In genomic region chr12:12723147-12723680, GRCh38 we compare ENCODE assay signal across 8 cellular contexts. TPM values are rescaled to one million over a fixed set of nuclear protein-coding genes. Genes with fewer than 3 reads are reported as not detected.
A peak's percentile ranks its signal among the peaks of the same experiment; 100 is the strongest.
DNase-seq lines count a peak whose midpoint lies in the region; ATAC-seq and TF ChIP-seq lines count a peak whose summit lies in the region.

No MANE protein-coding gene starts in this region.

- H3K9me3 ChIP-seq in adrenal gland (replicated peaks in 1 of 3) = no peaks in the 10 kb centered on the region
- H3K9me3 ChIP-seq in left lung = no peaks in the 10 kb centered on the region
- no peaks in the 10 kb centered on the region for H3K9me3 ChIP-seq in transverse colon

- TF ChIP-seq EP300 in transverse colon (IDR thresholded peaks at IDR 0.05; ENCODE audit: low read depth) = no peak

- no peak for DNase-seq in AG09309 (ENCODE audit: low read depth)
- DNase-seq in HFFc6 = no peak
- no peak for DNase-seq in adrenal gland
- no peak for DNase-seq in left lung
- no peak for DNase-seq in transverse colon
- DNase-seq in stimulated activated CD4-positive, alpha-beta T cell treated with anti-CD3 and anti-CD28 coated beads, Interleukin-15, amount 100 ng/mL, for 24 hours = no peak
- DNase-seq in NK-92 treated with Interleukin-12 subunit alpha and Interleukin-12 subunit beta, amount 100 ng/mL, for 24 hours (lab: John Stamatoyannopoulos, UW) = no peak

- ATAC-seq in left lung = no peak
- no peak for ATAC-seq in GM18519 (IDR thresholded peaks at IDR 0.05; ENCODE audit: low FRiP score, unreplicated experiment)

- peak overlapping the region; percentile 94 for H3K27ac Mint-ChIP-seq in HFFc6

- 13 to 15% (median 14%) methylated on average over 11 of the region's 11 CpGs for WGBS in adrenal gland, 4 donors
- WGBS in transverse colon (ENCODE audit: low coverage in 1 of 2), 2 donors = 3 to 7% methylated on average over 9 to 11 of the region's 11 CpGs

- H3K4me3 ChIP-seq in AG09309 (ENCODE audit: control insufficient read depth, low read depth, low read length) (peak overlapping the region; percentile 69), adrenal gland (peak overlapping the region in 2 of 4 donors; percentile 61 to 70), left lung (peak overlapping the region; percentile 71 to 90), transverse colon (peak overlapping the region; percentile 57 to 99 (median 83))

- peaks cover 44% of the 10 kb centered on the region for H3K4me1 Mint-ChIP-seq in HFFc6 (ENCODE audit: low read depth)

- H3K27me3 Mint-ChIP-seq in HFFc6 (ENCODE audit: insufficient read depth) = peaks cover 13% of the 10 kb centered on the region

- no peak for TF ChIP-seq POLR2A in adrenal gland (IDR thresholded peaks at IDR 0.05)
- TF ChIP-seq POLR2A in transverse colon (IDR thresholded peaks at IDR 0.05) = no peak

- H3K27ac ChIP-seq in adrenal gland (peak overlapping the region in 4 of 5 donors; percentile 84 to 100 (median 98)), left lung (peak overlapping the region; percentile 99 to 100), transverse colon (peak overlapping the region; percentile 99 to 100 (median 100))

- H3K9me3 Mint-ChIP-seq in HFFc6 = no peaks in the 10 kb centered on the region; the same call in 1 of the 2 replicates

- no peak for TF ChIP-seq CTCF in AG09309 (IDR thresholded peaks at IDR 0.05; ENCODE audit: control insufficient read depth, insufficient read depth, low read depth, low read length, missing control alignments)
- TF ChIP-seq CTCF in HFFc6 (IDR thresholded peaks at IDR 0.05) = no peak
- no peak for TF ChIP-seq CTCF in adrenal gland (IDR thresholded peaks at IDR 0.05)
- TF ChIP-seq CTCF in left lung (IDR thresholded peaks at IDR 0.05) = no peak
- no peak for TF ChIP-seq CTCF in transverse colon (IDR thresholded peaks at IDR 0.05)

- H3K36me3 Mint-ChIP-seq in HFFc6 (ENCODE audit: low read depth) = peaks cover 57% of the 10 kb centered on the region

- H3K4me1 ChIP-seq in adrenal gland (replicated peaks in 1 of 2) = peaks cover 19 to 55% of the 10 kb centered on the region in 2 donors
- peaks cover 15 to 60% of the 10 kb centered on the region in 2 donors for H3K4me1 ChIP-seq in left lung
- peaks cover 4 to 51% (median 42%) of the 10 kb centered on the region in 4 donors for H3K4me1 ChIP-seq in transverse colon

- H3K4me3 Mint-ChIP-seq in HFFc6 = peak overlapping the region; percentile 96

- H3K27me3 ChIP-seq in adrenal gland (no peaks in the 10 kb centered on the region), left lung (no peaks in the 10 kb centered on the region), transverse colon (no peaks in the 10 kb centered on the region)

- peaks cover 0 to 25% of the 10 kb centered on the region in 2 donors for H3K36me3 ChIP-seq in adrenal gland (replicated peaks in 1 of 2)
- H3K36me3 ChIP-seq in left lung = peaks cover 0 to 24% of the 10 kb centered on the region in 2 donors
- peaks cover 0 to 13% (median 4%) of the 10 kb centered on the region in 4 donors for H3K36me3 ChIP-seq in transverse colon

- intact Hi-C loops in adrenal gland (cut with DNase I) = no loop called here
- intact Hi-C loops in left lung (cut with DNase I) = no loop called here
- intact Hi-C loops in transverse colon (cut with DNase I; ENCODE audit: low total_unique reads) = no loop called here

- in situ Hi-C loops in transverse colon (cut with MboI; ENCODE audit: low pct_ligation_motif_present in 1 of 4, low pct_unique_long_range_greater_than_20kb in 1 of 4, low sequenced_read_pairs in 3 of 4) = loop anchor here in 1 of 4 donors (25.0 kb wide), 1 partner anchor 336 kb away; no protein-coding TSS in a partner anchor

RNA-seq across cellular contexts. Expression of gene CDKN1B, which starts 6.0 kb away (rescaled TPM):
- total RNA-seq in HFFc6 (2021; fragmentation: NEBNext Ultra II Directional; extraction: Animal tissue kit (Norgen Biotek cat#: 25700)) = 10 to 100 TPM; 22.9 to 31.4 (median 29.7) TPM
- total RNA-seq in adrenal gland = 10 to 100 TPM; 37.9 to 97.8 (median 71.1) TPM
- 10 to 100 TPM; 18.2 to 80.3 (median 25.3) TPM for polyA plus RNA-seq in adrenal gland
- total RNA-seq in left lung = 10 to 100 TPM; 36.8 to 43.1 TPM
- 10 to 100 TPM; 14.1 to 58.3 (median 54.1) TPM for total RNA-seq in transverse colon

RNA-seq across cellular contexts. Expression of gene GPR19, which starts 27.2 kb away (rescaled TPM):
- total RNA-seq in HFFc6 (2021; fragmentation: NEBNext Ultra II Directional; extraction: Animal tissue kit (Norgen Biotek cat#: 25700)) = under 1 TPM in 3 of 6 experiments, not detected in 3; 0.15 to 0.31 (median 0.26) TPM
- total RNA-seq in adrenal gland (1 to 10 TPM in 2 of 8 donors, under 1 TPM in 3, not detected in 3; 0.56 to 1.1 (median 0.68) TPM), left lung (under 1 TPM; 0.24 to 0.70 TPM), transverse colon (not detected)
- 1 to 10 TPM in 2 of 3 donors, under 1 TPM in 1; 0.98 to 1.8 (median 1.1) TPM for polyA plus RNA-seq in adrenal gland
